18 cellular contexts compared by ENCODE assay signal in genomic region chrX:100700809-100701208, GRCh38.
DNase-seq lines count a peak whose midpoint lies in the region; ATAC-seq and FAIRE-seq lines count a peak whose summit lies in the region.
"Had no signal": no experiment of that assay in that cellular context is flagged by ENCODE, and none has a peak within 500 bp of the region (broad histone marks: within the 10 kb centered on the region; RNA-seq: fewer than 3 reads in every experiment).

No MANE protein-coding gene starts in this region.

- no peak overlapping the region for H3K4me3 Mint-ChIP-seq in stimulated activated memory B cell treated with anti-CD40 and anti-IgM and Interleukin-4, amounts not matched to agents 10 μg/mL and 1 μg/mL and 100 μg/mL, for 72 hours
- H3K4me3 Mint-ChIP-seq: B cell; CD4-positive, CD25-positive, alpha-beta regulatory T cell; H9 had no signal

- no peaks in the 10 kb centered on the region for H3K27me3 Mint-ChIP-seq in stimulated activated memory B cell treated with anti-CD40 and anti-IgM and Interleukin-4, amounts not matched to agents 10 μg/mL and 1 μg/mL and 100 μg/mL, for 72 hours
- H3K27me3 Mint-ChIP-seq: B cell had no signal

- no peaks in the 10 kb centered on the region for H3K9me3 Mint-ChIP-seq in stimulated activated memory B cell treated with anti-CD40 and anti-IgM and Interleukin-4, amounts not matched to agents 10 μg/mL and 1 μg/mL and 100 μg/mL, for 72 hours

- ATAC-seq in GM18907 (IDR thresholded peaks at IDR 0.05; ENCODE audit: unreplicated experiment) (peak; percentile 58), HG02884 (IDR thresholded peaks at IDR 0.05; ENCODE audit: unreplicated experiment) (peak; percentile 77), GM19324 (IDR thresholded peaks at IDR 0.05; ENCODE audit: low FRiP score, unreplicated experiment) (no peak)
- peak; percentile 56 for ATAC-seq in stimulated activated memory B cell treated with anti-CD40 and anti-IgM and Interleukin-4, amounts not matched to agents 10 μg/mL and 1 μg/mL and 100 μg/mL, for 72 hours

- FAIRE-seq in urothelium cell line (lab: Jason Lieb, UNC) = no peak

- no peaks in the 10 kb centered on the region for H3K36me3 Mint-ChIP-seq in stimulated activated memory B cell treated with anti-CD40 and anti-IgM and Interleukin-4, amounts not matched to agents 10 μg/mL and 1 μg/mL and 100 μg/mL, for 72 hours
- H3K36me3 Mint-ChIP-seq: CD4-positive, CD25-positive, alpha-beta regulatory T cell had no signal

- no peak overlapping the region for H3K27ac Mint-ChIP-seq in stimulated activated memory B cell treated with anti-CD40 and anti-IgM and Interleukin-4, amounts not matched to agents 10 μg/mL and 1 μg/mL and 100 μg/mL, for 72 hours
- H3K27ac Mint-ChIP-seq: B cell; CD4-positive, CD25-positive, alpha-beta regulatory T cell; H9 had no signal

- DNase-seq in NCI-H2171 treated with DMSO at 0.1 percent for 48 hours (lab: John Stamatoyannopoulos, UW) (peak; percentile 7), NCI-H2171 (lab: John Stamatoyannopoulos, UW) (no peak), NCI-H345 (lab: John Stamatoyannopoulos, UW) (no peak), urothelium cell line (ENCODE audit: low spot score) (no peak)
- DNase-seq: CD4-positive, CD25-positive, alpha-beta regulatory T cell; H9; NCI-H1048; NCI-H146; NCI-H2081; NCI-H2227 treated with DMSO at 0.1 percent for 48 hours; NCI-H69; OCI-M1; SHP77 treated with DMSO at 0.1 percent for 48 hours had no signal

- peaks cover 20% of the 10 kb centered on the region for H3K4me1 Mint-ChIP-seq in stimulated activated memory B cell treated with anti-CD40 and anti-IgM and Interleukin-4, amounts not matched to agents 10 μg/mL and 1 μg/mL and 100 μg/mL, for 72 hours
- H3K4me1 Mint-ChIP-seq: CD4-positive, CD25-positive, alpha-beta regulatory T cell; H9 had no signal
